Comparison of ENCODE assay signal across 1 cellular context in genomic region chr3:48847586-48848423, GRCh38.
TF ChIP-seq lines count a peak whose summit lies in the region.

Gene PRKAR2A, minus strand, starts transcription at chr3:48847874. Its CDS starts 278 bp downstream, at chr3:48847596.

TF ChIP-seq in SK-N-SH, 30 proteins besides CTCF, POLR2A, EP300 and RAD21 (continued from another document):
- TF ChIP-seq CHD2 (IDR thresholded peaks at IDR 0.05; ENCODE audit: low read length, partially characterized antibody) (no peak), TAF1 (IDR thresholded peaks at IDR 0.05; ENCODE audit: borderline replicate concordance, low read depth, low read length) (no peak), NRF1 (IDR thresholded peaks at IDR 0.05; ENCODE audit: low read depth, low read length) (peak; percentile 89), MXI1 (IDR thresholded peaks at IDR 0.05; ENCODE audit: low read depth, low read length) (peak; percentile 90)
